ENCODE assay signal across 1 cellular context in genomic region chr4:110926841-110927400, GRCh38.
TF ChIP-seq lines count a peak whose summit lies in the region.

No MANE protein-coding gene starts in this region.

TF ChIP-seq in HEK293, 187 proteins besides CTCF, POLR2A, EP300 and RAD21 (continued from another document):
- TF ChIP-seq, protein P1, sequence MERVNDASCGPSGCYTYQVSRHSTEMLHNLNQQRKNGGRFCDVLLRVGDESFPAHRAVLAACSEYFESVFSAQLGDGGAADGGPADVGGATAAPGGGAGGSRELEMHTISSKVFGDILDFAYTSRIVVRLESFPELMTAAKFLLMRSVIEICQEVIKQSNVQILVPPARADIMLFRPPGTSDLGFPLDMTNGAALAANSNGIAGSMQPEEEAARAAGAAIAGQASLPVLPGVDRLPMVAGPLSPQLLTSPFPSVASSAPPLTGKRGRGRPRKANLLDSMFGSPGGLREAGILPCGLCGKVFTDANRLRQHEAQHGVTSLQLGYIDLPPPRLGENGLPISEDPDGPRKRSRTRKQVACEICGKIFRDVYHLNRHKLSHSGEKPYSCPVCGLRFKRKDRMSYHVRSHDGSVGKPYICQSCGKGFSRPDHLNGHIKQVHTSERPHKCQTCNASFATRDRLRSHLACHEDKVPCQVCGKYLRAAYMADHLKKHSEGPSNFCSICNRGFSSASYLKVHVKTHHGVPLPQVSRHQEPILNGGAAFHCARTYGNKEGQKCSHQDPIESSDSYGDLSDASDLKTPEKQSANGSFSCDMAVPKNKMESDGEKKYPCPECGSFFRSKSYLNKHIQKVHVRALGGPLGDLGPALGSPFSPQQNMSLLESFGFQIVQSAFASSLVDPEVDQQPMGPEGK (tag by site-specific recombination; IDR thresholded peaks at IDR 0.05), result no peak
- TF ChIP-seq, protein P2, sequence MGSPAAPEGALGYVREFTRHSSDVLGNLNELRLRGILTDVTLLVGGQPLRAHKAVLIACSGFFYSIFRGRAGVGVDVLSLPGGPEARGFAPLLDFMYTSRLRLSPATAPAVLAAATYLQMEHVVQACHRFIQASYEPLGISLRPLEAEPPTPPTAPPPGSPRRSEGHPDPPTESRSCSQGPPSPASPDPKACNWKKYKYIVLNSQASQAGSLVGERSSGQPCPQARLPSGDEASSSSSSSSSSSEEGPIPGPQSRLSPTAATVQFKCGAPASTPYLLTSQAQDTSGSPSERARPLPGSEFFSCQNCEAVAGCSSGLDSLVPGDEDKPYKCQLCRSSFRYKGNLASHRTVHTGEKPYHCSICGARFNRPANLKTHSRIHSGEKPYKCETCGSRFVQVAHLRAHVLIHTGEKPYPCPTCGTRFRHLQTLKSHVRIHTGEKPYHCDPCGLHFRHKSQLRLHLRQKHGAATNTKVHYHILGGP (tag by site-specific recombination; IDR thresholded peaks at IDR 0.05), result peak; percentile 62; the same call in 1 of the 2 replicates
- TF ChIP-seq ZNF785 (tag by site-specific recombination; IDR thresholded peaks at IDR 0.05) (no peak), ZNF488 (tag by site-specific recombination; IDR thresholded peaks at IDR 0.05) (no peak), ZNF518A (tag by site-specific recombination; conservative IDR thresholded peaks at IDR 0.05; ENCODE audit: low read depth) (no peak), HOXC10 (CRISPR knock-in tag; IDR thresholded peaks at IDR 0.05) (no peak), ZNF184 (tag by site-specific recombination; IDR thresholded peaks at IDR 0.05) (no peak), FEZF1 (tag by site-specific recombination; IDR thresholded peaks at IDR 0.05) (peak; percentile 64), ZFHX2 (tag by site-specific recombination; conservative IDR thresholded peaks at IDR 0.05) (no peak), ZBTB20 (tag by site-specific recombination; IDR thresholded peaks at IDR 0.05) (no peak), ZNF707 (tag by site-specific recombination; IDR thresholded peaks at IDR 0.05) (no peak), PRDM4 (tag by site-specific recombination; IDR thresholded peaks at IDR 0.05) (peak; percentile 35; the same call in 1 of the 2 replicates), ZBTB21 (tag by site-specific recombination; IDR thresholded peaks at IDR 0.05) (no peak), HOXA7 (CRISPR knock-in tag; IDR thresholded peaks at IDR 0.05; ENCODE audit: borderline replicate concordance) (no peak), ZNF449 (tag by site-specific recombination; IDR thresholded peaks at IDR 0.05) (no peak), ZNF302 (tag by site-specific recombination; IDR thresholded peaks at IDR 0.05; ENCODE audit: low read depth) (no peak)
- TF ChIP-seq, protein P3, sequence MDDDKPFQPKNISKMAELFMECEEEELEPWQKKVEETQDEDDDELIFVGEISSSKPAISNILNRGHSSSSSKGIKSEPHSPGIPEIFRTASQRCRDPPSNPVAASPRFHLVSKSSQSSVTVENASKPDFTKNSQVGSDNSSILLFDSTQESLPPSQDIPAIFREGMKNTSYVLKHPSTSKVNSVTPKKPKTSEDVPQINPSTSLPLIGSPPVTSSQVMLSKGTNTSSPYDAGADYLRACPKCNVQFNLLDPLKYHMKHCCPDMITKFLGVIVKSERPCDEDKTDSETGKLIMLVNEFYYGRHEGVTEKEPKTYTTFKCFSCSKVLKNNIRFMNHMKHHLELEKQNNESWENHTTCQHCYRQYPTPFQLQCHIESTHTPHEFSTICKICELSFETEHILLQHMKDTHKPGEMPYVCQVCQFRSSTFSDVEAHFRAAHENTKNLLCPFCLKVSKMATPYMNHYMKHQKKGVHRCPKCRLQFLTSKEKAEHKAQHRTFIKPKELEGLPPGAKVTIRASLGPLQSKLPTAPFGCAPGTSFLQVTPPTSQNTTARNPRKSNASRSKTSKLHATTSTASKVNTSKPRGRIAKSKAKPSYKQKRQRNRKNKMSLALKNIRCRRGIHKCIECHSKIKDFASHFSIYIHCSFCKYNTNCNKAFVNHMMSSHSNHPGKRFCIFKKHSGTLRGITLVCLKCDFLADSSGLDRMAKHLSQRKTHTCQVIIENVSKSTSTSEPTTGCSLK (tag by site-specific recombination; IDR thresholded peaks at IDR 0.05), result no peak
- TF ChIP-seq, protein P4, sequence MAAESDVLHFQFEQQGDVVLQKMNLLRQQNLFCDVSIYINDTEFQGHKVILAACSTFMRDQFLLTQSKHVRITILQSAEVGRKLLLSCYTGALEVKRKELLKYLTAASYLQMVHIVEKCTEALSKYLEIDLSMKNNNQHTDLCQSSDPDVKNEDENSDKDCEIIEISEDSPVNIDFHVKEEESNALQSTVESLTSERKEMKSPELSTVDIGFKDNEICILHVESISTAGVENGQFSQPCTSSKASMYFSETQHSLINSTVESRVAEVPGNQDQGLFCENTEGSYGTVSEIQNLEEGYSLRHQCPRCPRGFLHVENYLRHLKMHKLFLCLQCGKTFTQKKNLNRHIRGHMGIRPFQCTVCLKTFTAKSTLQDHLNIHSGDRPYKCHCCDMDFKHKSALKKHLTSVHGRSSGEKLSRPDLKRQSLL (tag by site-specific recombination; IDR thresholded peaks at IDR 0.05), result no peak
- TF ChIP-seq, protein P5, sequence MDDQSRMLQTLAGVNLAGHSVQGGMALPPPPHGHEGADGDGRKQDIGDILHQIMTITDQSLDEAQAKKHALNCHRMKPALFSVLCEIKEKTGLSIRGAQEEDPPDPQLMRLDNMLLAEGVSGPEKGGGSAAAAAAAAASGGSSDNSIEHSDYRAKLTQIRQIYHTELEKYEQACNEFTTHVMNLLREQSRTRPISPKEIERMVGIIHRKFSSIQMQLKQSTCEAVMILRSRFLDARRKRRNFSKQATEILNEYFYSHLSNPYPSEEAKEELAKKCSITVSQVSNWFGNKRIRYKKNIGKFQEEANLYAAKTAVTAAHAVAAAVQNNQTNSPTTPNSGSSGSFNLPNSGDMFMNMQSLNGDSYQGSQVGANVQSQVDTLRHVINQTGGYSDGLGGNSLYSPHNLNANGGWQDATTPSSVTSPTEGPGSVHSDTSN (CRISPR knock-in tag; IDR thresholded peaks at IDR 0.05), result no peak
